ENCODE assay signal across 20 cellular contexts in genomic region chr3:192885374-192885773, GRCh38. TPM values are rescaled to one million over a fixed set of nuclear protein-coding genes. Genes with fewer than 3 reads are reported as not detected.
DNase-seq lines count a peak whose midpoint lies in the region; ATAC-seq, FAIRE-seq and TF ChIP-seq lines count a peak whose summit lies in the region.
"Had no signal": no experiment of that assay in that cellular context is flagged by ENCODE, and none has a peak within 500 bp of the region (broad histone marks: within the 10 kb centered on the region; RNA-seq: fewer than 3 reads in every experiment).

No MANE protein-coding gene starts in this region.

- H3K27me3 ChIP-seq in GM23248 (replicated peaks; ENCODE audit: insufficient read depth), result no peaks in the 10 kb centered on the region
- no peaks in the 10 kb centered on the region for H3K27me3 ChIP-seq in mesenchymal stem cell (ENCODE audit: control insufficient read depth in 1 of 2, insufficient read depth in 1 of 2, low read length in 2 of 2)
- H3K27me3 ChIP-seq in MG63, result no peaks in the 10 kb centered on the region

- CTCF ChIA-PET in A549 (lab: Yijun Ruan, JAX), result interaction anchor here (1.1 kb wide), 1 partner anchor 30 kb away, joined by 3 read pairs; no protein-coding TSS in a partner anchor

- H2BK120ac ChIP-seq in mesenchymal stem cell (ENCODE audit: low read depth, low read length), result no peak overlapping the region

- no peak overlapping the region for H2BK12ac ChIP-seq in mesenchymal stem cell (ENCODE audit: low read length in 2 of 2)

- H3K79me1 ChIP-seq in mesenchymal stem cell (replicated peaks; ENCODE audit: low read length, poor library complexity, severe bottlenecking), result peaks cover 9% of the 10 kb centered on the region

- H3K79me2 ChIP-seq in GM23248 (ENCODE audit: insufficient read depth), result peaks cover 31% of the 10 kb centered on the region

- DNase-seq in A549 (ENCODE audit: low read depth in 1 of 2, low spot score in 1 of 2) (no peak), GM23248 (no peak), mesenchymal stem cell (no peak), MG63 (no peak), immature natural killer cell (no peak)
- DNase-seq: activated CD8-positive, alpha-beta T cell treated with anti-CD3 and anti-CD28 coated beads for 36 hours; activated naive CD8-positive, alpha-beta T cell treated with anti-CD3 and anti-CD28 coated beads, Interleukin-2, amount 10 ng/mL, durations not matched to agents 7 days and 5 days; CD4-positive, alpha-beta T cell; DMS53; glutamatergic neuron; mucosa of descending colon; NCI-H1105; NCI-H2081 treated with DMSO at 0.1 percent for 48 hours; WERI-Rb-1 had no signal

- WGBS in A549 (ENCODE audit: missing lambda C conversion rate), result 68% methylated on average over 3 of the region's 3 CpGs
- 36 to 38% methylated on average over 3 of the region's 3 CpGs for WGBS in GM23248 (ENCODE audit: low coverage in 1 of 2, low lambda C conversion rate in 2 of 2, missing lambda C conversion rate in 2 of 2), 2 experiments
- WGBS in mesenchymal stem cell, result 29% methylated on average over 3 of the region's 3 CpGs

- H3F3A ChIP-seq in GM23248 (ENCODE audit: insufficient read depth), result peaks cover 62% of the 10 kb centered on the region

- H4K8ac ChIP-seq in mesenchymal stem cell (ENCODE audit: low read length), result no peak overlapping the region

- H4K20me1 ChIP-seq in GM23248 (ENCODE audit: insufficient read depth), result no peaks in the 10 kb centered on the region

- TF ChIP-seq RAD21 in A549 (conservative IDR thresholded peaks at IDR 0.05 in 1 of 2, IDR thresholded peaks at IDR 0.05 in 1 of 2), result no peak

- peak overlapping the region; percentile 68 for H2BK5ac ChIP-seq in mesenchymal stem cell (ENCODE audit: low read depth, low read length, poor library complexity, severe bottlenecking)

- no peak overlapping the region for H3K9ac ChIP-seq in GM23248
- no peak overlapping the region for H3K9ac ChIP-seq in mesenchymal stem cell (ENCODE audit: low read length)

- TF ChIP-seq EP300 in A549 (IDR thresholded peaks at IDR 0.05), result no peak

- H3K4me3 Mint-ChIP-seq in immature natural killer cell, result no peak overlapping the region
- H3K4me3 Mint-ChIP-seq: activated CD8-positive, alpha-beta T cell treated with anti-CD3 and anti-CD28 coated beads for 36 hours; activated naive CD8-positive, alpha-beta T cell treated with anti-CD3 and anti-CD28 coated beads, Interleukin-2, amount 10 ng/mL, durations not matched to agents 7 days and 5 days; CD4-positive, alpha-beta T cell; T-helper 2 cell treated with Interferon-gamma antibody and Interleukin-4, amounts not matched to agents 5 μg/mL and 100 μg/mL, for 36 hours had no signal

- no peak overlapping the region for H3K14ac ChIP-seq in mesenchymal stem cell (ENCODE audit: low read length in 2 of 2)

- H3K4ac ChIP-seq in mesenchymal stem cell (ENCODE audit: low read depth in 1 of 2, low read length in 2 of 2), result no peak overlapping the region

- no peak overlapping the region for H4K91ac ChIP-seq in mesenchymal stem cell (ENCODE audit: low read length)

- TF ChIP-seq POLR2A in A549 (IDR thresholded peaks at IDR 0.05; ENCODE audit: low read length), result no peak

- H3K27ac ChIP-seq in A549 (peak overlapping the region; percentile 85 to 97), GM23248 (peak overlapping the region; percentile 41), mesenchymal stem cell (ENCODE audit: low read length, poor library complexity, severe bottlenecking) (peak overlapping the region; percentile 45)
- H3K27ac ChIP-seq: SK-N-MC, WERI-Rb-1 had no signal

- no peak overlapping the region for H2BK15ac ChIP-seq in mesenchymal stem cell (ENCODE audit: low read depth, poor library complexity, severe bottlenecking)

- H3K4me2 ChIP-seq in A549 (peak overlapping the region; percentile 83), GM23248 (ENCODE audit: unreplicated experiment) (peak overlapping the region; percentile 20), mesenchymal stem cell (ENCODE audit: low read length, poor library complexity, severe bottlenecking) (no peak overlapping the region)

- H2AFZ ChIP-seq in GM23248, result no peak overlapping the region
- no peak overlapping the region for H2AFZ ChIP-seq in mesenchymal stem cell (ENCODE audit: low read depth, low read length)

- no peak for ATAC-seq in A549
- peak; percentile 3 for ATAC-seq in SK-N-SH treated with all-trans-retinoic acid at 6 μM for 48 hours
- ATAC-seq in HG03045 (IDR thresholded peaks at IDR 0.05; ENCODE audit: unreplicated experiment), result no peak
- no peak for ATAC-seq in GM21825 (IDR thresholded peaks at IDR 0.05; ENCODE audit: unreplicated experiment)
- ATAC-seq: activated CD8-positive, alpha-beta T cell treated with anti-CD3 and anti-CD28 coated beads for 36 hours; mucosa of descending colon had no signal

- H3K36me3 Mint-ChIP-seq in immature natural killer cell, result no peaks in the 10 kb centered on the region

- H3K27me3 Mint-ChIP-seq in immature natural killer cell (ENCODE audit: low read depth in 3 of 3), result peaks cover 0 to 4% (median 3%) of the 10 kb centered on the region in 3 donors

- FAIRE-seq in A549 (lab: Jason Lieb, UNC), result no peak
- FAIRE-seq: H1 had no signal

- H3K18ac ChIP-seq in mesenchymal stem cell (ENCODE audit: low read depth in 1 of 2, low read length in 2 of 2), result no peak overlapping the region

- H3K36me3 ChIP-seq in GM23248 (ENCODE audit: low read depth), result no peaks in the 10 kb centered on the region
- H3K36me3 ChIP-seq in mesenchymal stem cell (ENCODE audit: control insufficient read depth in 1 of 2, insufficient read depth in 2 of 2, low read depth in 1 of 2, low read length in 2 of 2), result no peaks in the 10 kb centered on the region
- H3K36me3 ChIP-seq in MG63, result no peaks in the 10 kb centered on the region
- H3K36me3 ChIP-seq: WERI-Rb-1 had no signal

- H2AK5ac ChIP-seq in mesenchymal stem cell (ENCODE audit: low read length, severe bottlenecking), result peak overlapping the region; percentile 74

- POLR2A ChIA-PET in A549 (lab: Yijun Ruan, JAX), result no interaction called here

- H3K9me3 Mint-ChIP-seq in immature natural killer cell, result peaks cover 0 to 2% (median 0%) of the 10 kb centered on the region in 6 donors
- H3K9me3 Mint-ChIP-seq: activated CD8-positive, alpha-beta T cell treated with anti-CD3 and anti-CD28 coated beads for 36 hours; activated naive CD8-positive, alpha-beta T cell treated with anti-CD3 and anti-CD28 coated beads, Interleukin-2, amount 10 ng/mL, durations not matched to agents 7 days and 5 days; CD4-positive, alpha-beta T cell; T-helper 2 cell treated with Interferon-gamma antibody and Interleukin-4, amounts not matched to agents 5 μg/mL and 100 μg/mL, for 36 hours had no signal

- H3K9me3 ChIP-seq in A549 (no peaks in the 10 kb centered on the region), GM23248 (ENCODE audit: low read depth) (no peaks in the 10 kb centered on the region), mesenchymal stem cell (ENCODE audit: control insufficient read depth, low read length) (no peaks in the 10 kb centered on the region), MG63 (no peaks in the 10 kb centered on the region)
- H3K9me3 ChIP-seq: mucosa of descending colon had no signal

- H3K4me3 ChIP-seq in A549, result no peak overlapping the region
- H3K4me3 ChIP-seq in GM23248, result no peak overlapping the region
- no peak overlapping the region for H3K4me3 ChIP-seq in mesenchymal stem cell (ENCODE audit: insufficient read depth in 1 of 2, low read depth in 1 of 2, low read length in 2 of 2)
- H3K4me3 ChIP-seq in MG63, result no peak overlapping the region
- H3K4me3 ChIP-seq: mucosa of descending colon, SK-N-MC had no signal

- no peak overlapping the region for H3K27ac Mint-ChIP-seq in immature natural killer cell
- H3K27ac Mint-ChIP-seq: activated CD8-positive, alpha-beta T cell treated with anti-CD3 and anti-CD28 coated beads for 36 hours; activated naive CD8-positive, alpha-beta T cell treated with anti-CD3 and anti-CD28 coated beads, Interleukin-2, amount 10 ng/mL, durations not matched to agents 7 days and 5 days; CD4-positive, alpha-beta T cell; T-helper 2 cell treated with Interferon-gamma antibody and Interleukin-4, amounts not matched to agents 5 μg/mL and 100 μg/mL, for 36 hours had no signal

- in situ Hi-C loops in GM23248 (cut with MboI), result no loop called here

- H3K4me1 Mint-ChIP-seq in immature natural killer cell, result no peaks in the 10 kb centered on the region

- no peaks in the 10 kb centered on the region for H3K9me2 ChIP-seq in GM23248 (ENCODE audit: insufficient read depth)

- H3K4me1 ChIP-seq in A549 (peaks cover 53% of the 10 kb centered on the region), GM23248 (ENCODE audit: insufficient read depth) (peaks cover 75% of the 10 kb centered on the region), mesenchymal stem cell (ENCODE audit: control insufficient read depth, insufficient read depth, low read depth, low read length) (peaks cover 13% of the 10 kb centered on the region)

- TF ChIP-seq CTCF in A549 (IDR thresholded peaks at IDR 0.05), result no peak

- H3K23ac ChIP-seq in mesenchymal stem cell (ENCODE audit: low read length in 2 of 2), result no peak overlapping the region

TF ChIP-seq in A549, 52 proteins besides CTCF, POLR2A, EP300 and RAD21 (continues in another document):
- TF ChIP-seq TP53 (CRISPR knock-in tag; IDR thresholded peaks at IDR 0.05) (no peak), HOXA7 (CRISPR knock-in tag; IDR thresholded peaks at IDR 0.05) (no peak)

TF ChIP-seq in SK-N-SH treated with all-trans-retinoic acid at 6 μM for 48 hours, 23 proteins besides CTCF, POLR2A, EP300 and RAD21 (continues in another document):
- no peak; the same call in 1 of the 2 replicates for TF ChIP-seq ESRRG (CRISPR knock-in tag; IDR thresholded peaks at IDR 0.05)

RNA-seq across cellular contexts. Expression of gene MB21D2, which starts 32.3 kb away (rescaled TPM):
- polyA plus RNA-seq in A549 (2011; rRNA removed), result 6.6 and 7.5 TPM in 2 replicates
- polyA plus RNA-seq in A549 (2012; cell fraction: cytosol; rRNA removed), result 3.3 and 4.3 TPM in 2 replicates
- 4.5 and 5.0 TPM in 2 replicates for polyA plus RNA-seq in A549 (2012; cell fraction: nucleus; rRNA removed)
- polyA plus RNA-seq in A549 (2017; fragmentation: RNase III; extraction: RNeasy Plus Mini Kit Qiagen cat#74134 plus additional on column Dnase treatment), result 4.8 to 5.5 TPM (median 5.4 TPM) in 3 replicates
- polyA minus RNA-seq in A549 (2011; rRNA and poly(A)+ RNA removed), result 12.8 and 14.4 TPM in 2 replicates
- 24.2 and 26.4 TPM in 2 replicates for total RNA-seq in GM23248 (2014; rRNA removed; shearing (Covaris generic))
- 10.5 and 10.9 TPM in 2 replicates for polyA plus RNA-seq in GM23248 (2016; fragmentation: Nextera tagmentation; extraction: Ambion mirVana)
- polyA plus RNA-seq in mesenchymal stem cell (2013, experiment 1 of 2), result 4.7 TPM
- polyA plus RNA-seq in mesenchymal stem cell (2013, experiment 2 of 2), result 4.6 TPM
- 23.8 and 26.4 TPM in 2 replicates for total RNA-seq in MG63 (2014; rRNA removed; shearing (Covaris generic); ENCODE audit: low replicate concordance)
- under 1 TPM in 2 of 3 donors, not detected in 1; 0.07 to 0.53 TPM for polyA plus RNA-seq in immature natural killer cell

Comparison
In these comparisons a context has a peak if more than half of its experiments do, and no peak if none do; other contexts are left out.
1. H3K27ac ChIP-seq: peak in every context shown above with its lines; median percentile 91 in A549; 45 in mesenchymal stem cell; 41 in GM23248.